In genomic region chr3:132284756-132285619, GRCh38 we compare ENCODE assay signal across 12 cellular contexts. TPM values are rescaled to one million over a fixed set of nuclear protein-coding genes. Genes with fewer than 3 reads are reported as not detected.
DNase-seq lines count a peak whose midpoint lies in the region; ATAC-seq and TF ChIP-seq lines count a peak whose summit lies in the region.
"Had no signal": no experiment of that assay in that cellular context is flagged by ENCODE, and none has a peak within 500 bp of the region (broad histone marks: within the 10 kb centered on the region; RNA-seq: fewer than 3 reads in every experiment).

No MANE protein-coding gene starts in this region.

- CTCF ChIA-PET in WTC11 (lab: Charles Lee): interaction anchor here (0.6 to 4.3 kb wide), 12 partner anchors 12 to 114 kb away, joined by 3 to 42 read pairs (median 6); partner anchors contain the start of gene ACP3

- no peak for TF ChIP-seq EP300 in stomach (IDR thresholded peaks at IDR 0.05)

- H3K27ac ChIP-seq in HUES48 (ENCODE audit: low read depth, low read length) (peak overlapping the region; percentile 57), stomach (peak overlapping the region; percentile 81 to 94 (median 85))
- H3K27ac ChIP-seq: RWPE1 had no signal

- H3K27me3 Mint-ChIP-seq in WTC11 (ENCODE audit: low read depth): no peaks in the 10 kb centered on the region

- DNase-seq in WTC11 (ENCODE audit: low spot score) (peak; percentile 68), left colon (no peak), stomach (peak; percentile 69), NCI-H345 treated with DMSO at 0.1 percent for 48 hours (lab: John Stamatoyannopoulos, UW; ENCODE audit: unreplicated experiment) (no peak), GDM1 (lab: John Stamatoyannopoulos, UW) (no peak)
- DNase-seq: Kasumi-1, T-helper 9 cell had no signal

- 30 to 59% (median 54%) methylated on average over 27 to 33 of the region's 33 CpGs for WGBS in stomach, 5 donors

- H3K9me3 ChIP-seq in HUES48 (ENCODE audit: control insufficient read depth, insufficient read depth, low read length) (no peaks in the 10 kb centered on the region), stomach (peaks cover 3 to 9% (median 6%) of the 10 kb centered on the region in 4 donors)

- no peaks in the 10 kb centered on the region for H3K27me3 ChIP-seq in HUES48 (ENCODE audit: control insufficient read depth, insufficient read depth, low read length)
- no peaks in the 10 kb centered on the region for H3K27me3 ChIP-seq in stomach

- H3K4me1 ChIP-seq in HUES48 (ENCODE audit: control insufficient read depth, insufficient read depth, low read length): peaks cover 40% of the 10 kb centered on the region
- H3K4me1 ChIP-seq in stomach: peaks cover 0 to 38% (median 17%) of the 10 kb centered on the region in 4 donors

- TF ChIP-seq POLR2A in stomach (IDR thresholded peaks at IDR 0.05): no peak

- peaks cover 14% of the 10 kb centered on the region for H3K36me3 Mint-ChIP-seq in WTC11
- H3K36me3 Mint-ChIP-seq: activated naive CD8-positive, alpha-beta T cell had no signal

- TF ChIP-seq CTCF in WTC11 (IDR thresholded peaks at IDR 0.05): no peak
- peak in 1 of 7 experiments; percentile 24 for TF ChIP-seq CTCF in stomach (IDR thresholded peaks at IDR 0.05)

- no peaks in the 10 kb centered on the region for H3K36me3 ChIP-seq in HUES48 (ENCODE audit: control insufficient read depth, insufficient read depth, low read length)
- no peaks in the 10 kb centered on the region for H3K36me3 ChIP-seq in stomach

- H3K4me1 Mint-ChIP-seq in WTC11: peaks cover 39% of the 10 kb centered on the region
- H3K4me1 Mint-ChIP-seq: central memory CD8-positive, alpha-beta T cell had no signal

- H3K9me3 Mint-ChIP-seq in WTC11: peaks cover 17% of the 10 kb centered on the region

- H3K4me3 ChIP-seq in HUES48 (ENCODE audit: low read depth, low read length) (peak overlapping the region; percentile 35; the same call in 1 of the 2 replicates), stomach (peak overlapping the region; percentile 14 to 37 (median 22))

- intact Hi-C loops in left colon (cut with DNase I, micrococcal nuclease) (no loop called here), stomach (cut with DNase I; ENCODE audit: low total_unique reads) (no loop called here)

- peak; percentile 85 for ATAC-seq in WTC11
- ATAC-seq in left colon: peak; percentile 60
- ATAC-seq in HG03442 (IDR thresholded peaks at IDR 0.05; ENCODE audit: unreplicated experiment): no peak

- peak overlapping the region; percentile 83 for H3K27ac Mint-ChIP-seq in WTC11
- H3K27ac Mint-ChIP-seq: activated naive CD8-positive, alpha-beta T cell had no signal

- H3K4me3 Mint-ChIP-seq in WTC11: peak overlapping the region; percentile 57
- H3K4me3 Mint-ChIP-seq: activated naive CD8-positive, alpha-beta T cell; central memory CD8-positive, alpha-beta T cell had no signal

- POLR2A ChIA-PET in WTC11 (lab: Charles Lee): interaction anchor here (0.6 to 1.5 kb wide), 2 partner anchors 66 to 97 kb away, joined by 3 to 5 read pairs; no protein-coding TSS in a partner anchor

- no peak overlapping the region for H3K9ac ChIP-seq in HUES48 (ENCODE audit: low read depth, low read length)

TF ChIP-seq in WTC11, 78 proteins besides CTCF, POLR2A, EP300 and RAD21:
- TF ChIP-seq ERG (CRISPR knock-in tag; IDR thresholded peaks at IDR 0.05): no peak
- no peak for TF ChIP-seq SMAD4 (CRISPR knock-in tag; IDR thresholded peaks at IDR 0.05)
- no peak for TF ChIP-seq FOXP1 (CRISPR knock-in tag; IDR thresholded peaks at IDR 0.05; ENCODE audit: borderline replicate concordance)
- TF ChIP-seq USF1 (CRISPR knock-in tag; IDR thresholded peaks at IDR 0.05): no peak
- no peak for TF ChIP-seq ZMAT4 (CRISPR knock-in tag; IDR thresholded peaks at IDR 0.05)
- TF ChIP-seq ETV6 (CRISPR knock-in tag; IDR thresholded peaks at IDR 0.05): no peak
- TF ChIP-seq TP53 (CRISPR knock-in tag; IDR thresholded peaks at IDR 0.05): no peak
- no peak for TF ChIP-seq ZNF425 (CRISPR knock-in tag; conservative IDR thresholded peaks at IDR 0.05)
- TF ChIP-seq ZNF121 (CRISPR knock-in tag; IDR thresholded peaks at IDR 0.05): no peak
- no peak for TF ChIP-seq FOXK1 (CRISPR knock-in tag; IDR thresholded peaks at IDR 0.05)
- no peak for TF ChIP-seq ZNF317 (CRISPR knock-in tag; IDR thresholded peaks at IDR 0.05; ENCODE audit: borderline replicate concordance, low read depth)
- TF ChIP-seq SOX15 (CRISPR knock-in tag; IDR thresholded peaks at IDR 0.05): no peak
- TF ChIP-seq ZNF396 (CRISPR knock-in tag; IDR thresholded peaks at IDR 0.05; ENCODE audit: borderline replicate concordance): no peak

RNA-seq across cellular contexts. Expression of gene ACP3, which starts 32.2 kb away (rescaled TPM):
- total RNA-seq in WTC11 (2021) (1.6 to 2.5 TPM (median 1.9 TPM) in 3 replicates), left colon (10 to 100 TPM; 14.7 to 32.6 TPM), stomach (10 to 100 TPM in 3 of 5 donors, 1 to 10 TPM in 1, not detected in 1; 3.5 to 56.6 (median 20.1) TPM)
- polyA plus RNA-seq in stomach: 1 to 10 TPM in 2 of 3 donors, not detected in 1; 3.0 to 8.3 TPM

Comparison
In these comparisons a context has a peak if more than half of its experiments do, and no peak if none do; other contexts are left out.
1. DNase-seq: peak in WTC11 (single experiment) and stomach (single experiment); none in left colon (0 of 2), NCI-H345 treated with DMSO at 0.1 percent for 48 hours (single experiment) and GDM1 (single experiment).